1 cellular context compared by ENCODE assay signal in the genomic region with DNA sequence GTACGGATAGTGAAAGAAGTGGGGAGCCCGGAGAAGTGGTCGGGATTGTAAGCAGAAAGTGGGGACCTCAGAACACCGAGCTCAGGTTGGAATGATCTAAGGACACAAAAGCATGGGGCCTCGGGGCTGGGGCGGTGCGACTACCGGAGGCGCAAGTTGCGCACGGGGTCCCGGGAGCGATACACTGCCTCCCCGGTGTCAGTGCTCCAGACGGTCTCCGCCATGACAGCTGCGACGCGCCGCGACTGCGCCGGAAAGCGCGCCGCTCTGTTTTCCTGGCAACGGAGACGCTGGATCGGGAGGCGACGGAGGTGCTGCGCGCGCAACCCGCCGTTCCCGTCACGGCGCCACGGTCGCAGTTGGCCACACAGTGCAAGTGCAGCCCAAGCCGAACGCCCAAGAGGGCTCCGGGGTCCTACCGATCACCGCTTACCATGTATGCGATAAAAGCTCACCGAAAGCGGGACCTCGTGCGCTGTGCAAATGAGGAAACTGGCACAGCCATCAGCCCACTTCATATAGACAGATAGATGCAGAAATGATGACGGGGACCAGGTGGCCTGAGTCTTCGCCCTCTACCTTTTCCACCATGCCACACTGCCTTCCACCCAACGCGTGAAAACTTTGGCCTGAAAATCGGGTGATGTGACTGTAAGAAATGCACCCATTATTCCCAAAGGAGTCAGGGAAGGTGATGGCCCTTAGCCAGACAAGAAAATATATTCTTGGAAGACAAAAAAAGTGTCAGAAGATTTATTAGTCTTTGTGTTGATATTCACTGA.
A peak's percentile ranks its signal among the peaks of the same experiment; 100 is the strongest.
TF ChIP-seq lines count a peak whose summit lies in the region.

A gene (minus strand): TSS at position 249 of the 782 bp plus-strand sequence. CDS start 25 bp downstream, at position 224.

TF ChIP-seq in K562, 482 proteins besides CTCF, POLR2A, EP300 and RAD21 (continued from another document and continues in another):
- TF ChIP-seq MECOM (CRISPR knock-in tag; IDR thresholded peaks at IDR 0.05), result no peak
- no peak for TF ChIP-seq HEY1 (CRISPR knock-in tag; IDR thresholded peaks at IDR 0.05; ENCODE audit: borderline replicate concordance)
- TF ChIP-seq, protein P1, sequence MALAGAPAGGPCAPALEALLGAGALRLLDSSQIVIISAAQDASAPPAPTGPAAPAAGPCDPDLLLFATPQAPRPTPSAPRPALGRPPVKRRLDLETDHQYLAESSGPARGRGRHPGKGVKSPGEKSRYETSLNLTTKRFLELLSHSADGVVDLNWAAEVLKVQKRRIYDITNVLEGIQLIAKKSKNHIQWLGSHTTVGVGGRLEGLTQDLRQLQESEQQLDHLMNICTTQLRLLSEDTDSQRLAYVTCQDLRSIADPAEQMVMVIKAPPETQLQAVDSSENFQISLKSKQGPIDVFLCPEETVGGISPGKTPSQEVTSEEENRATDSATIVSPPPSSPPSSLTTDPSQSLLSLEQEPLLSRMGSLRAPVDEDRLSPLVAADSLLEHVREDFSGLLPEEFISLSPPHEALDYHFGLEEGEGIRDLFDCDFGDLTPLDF (CRISPR knock-in tag; IDR thresholded peaks at IDR 0.05), result no peak; the same call in 1 of the 2 replicates
- no peak for TF ChIP-seq RBM22 (IDR thresholded peaks at IDR 0.05; ENCODE audit: low read depth, low read length, poor library complexity, severe bottlenecking)
- no peak for TF ChIP-seq RFX5 (IDR thresholded peaks at IDR 0.05; ENCODE audit: low read depth, low read length)
- no peak for TF ChIP-seq ZNF174 (CRISPR knock-in tag; IDR thresholded peaks at IDR 0.05)
- TF ChIP-seq KLF16 (IDR thresholded peaks at IDR 0.05), result no peak
- TF ChIP-seq, protein P2, sequence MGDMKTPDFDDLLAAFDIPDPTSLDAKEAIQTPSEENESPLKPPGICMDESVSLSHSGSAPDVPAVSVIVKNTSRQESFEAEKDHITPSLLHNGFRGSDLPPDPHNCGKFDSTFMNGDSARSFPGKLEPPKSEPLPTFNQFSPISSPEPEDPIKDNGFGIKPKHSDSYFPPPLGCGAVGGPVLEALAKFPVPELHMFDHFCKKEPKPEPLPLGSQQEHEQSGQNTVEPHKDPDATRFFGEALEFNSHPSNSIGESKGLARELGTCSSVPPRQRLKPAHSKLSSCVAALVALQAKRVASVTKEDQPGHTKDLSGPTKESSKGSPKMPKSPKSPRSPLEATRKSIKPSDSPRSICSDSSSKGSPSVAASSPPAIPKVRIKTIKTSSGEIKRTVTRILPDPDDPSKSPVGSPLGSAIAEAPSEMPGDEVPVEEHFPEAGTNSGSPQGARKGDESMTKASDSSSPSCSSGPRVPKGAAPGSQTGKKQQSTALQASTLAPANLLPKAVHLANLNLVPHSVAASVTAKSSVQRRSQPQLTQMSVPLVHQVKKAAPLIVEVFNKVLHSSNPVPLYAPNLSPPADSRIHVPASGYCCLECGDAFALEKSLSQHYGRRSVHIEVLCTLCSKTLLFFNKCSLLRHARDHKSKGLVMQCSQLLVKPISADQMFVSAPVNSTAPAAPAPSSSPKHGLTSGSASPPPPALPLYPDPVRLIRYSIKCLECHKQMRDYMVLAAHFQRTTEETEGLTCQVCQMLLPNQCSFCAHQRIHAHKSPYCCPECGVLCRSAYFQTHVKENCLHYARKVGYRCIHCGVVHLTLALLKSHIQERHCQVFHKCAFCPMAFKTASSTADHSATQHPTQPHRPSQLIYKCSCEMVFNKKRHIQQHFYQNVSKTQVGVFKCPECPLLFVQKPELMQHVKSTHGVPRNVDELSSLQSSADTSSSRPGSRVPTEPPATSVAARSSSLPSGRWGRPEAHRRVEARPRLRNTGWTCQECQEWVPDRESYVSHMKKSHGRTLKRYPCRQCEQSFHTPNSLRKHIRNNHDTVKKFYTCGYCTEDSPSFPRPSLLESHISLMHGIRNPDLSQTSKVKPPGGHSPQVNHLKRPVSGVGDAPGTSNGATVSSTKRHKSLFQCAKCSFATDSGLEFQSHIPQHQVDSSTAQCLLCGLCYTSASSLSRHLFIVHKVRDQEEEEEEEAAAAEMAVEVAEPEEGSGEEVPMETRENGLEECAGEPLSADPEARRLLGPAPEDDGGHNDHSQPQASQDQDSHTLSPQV (IDR thresholded peaks at IDR 0.05), result peak; percentile 73
- 0 out of 2 replicates have a peak, but pooled peaks have one; percentile 65 for TF ChIP-seq BACH1 (tag; IDR thresholded peaks at IDR 0.05)
- TF ChIP-seq NFE2L1 (tag; IDR thresholded peaks at IDR 0.05; ENCODE audit: borderline replicate concordance, low read depth), result no peak
- TF ChIP-seq, protein P3, sequence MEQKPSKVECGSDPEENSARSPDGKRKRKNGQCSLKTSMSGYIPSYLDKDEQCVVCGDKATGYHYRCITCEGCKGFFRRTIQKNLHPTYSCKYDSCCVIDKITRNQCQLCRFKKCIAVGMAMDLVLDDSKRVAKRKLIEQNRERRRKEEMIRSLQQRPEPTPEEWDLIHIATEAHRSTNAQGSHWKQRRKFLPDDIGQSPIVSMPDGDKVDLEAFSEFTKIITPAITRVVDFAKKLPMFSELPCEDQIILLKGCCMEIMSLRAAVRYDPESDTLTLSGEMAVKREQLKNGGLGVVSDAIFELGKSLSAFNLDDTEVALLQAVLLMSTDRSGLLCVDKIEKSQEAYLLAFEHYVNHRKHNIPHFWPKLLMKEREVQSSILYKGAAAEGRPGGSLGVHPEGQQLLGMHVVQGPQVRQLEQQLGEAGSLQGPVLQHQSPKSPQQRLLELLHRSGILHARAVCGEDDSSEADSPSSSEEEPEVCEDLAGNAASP (IDR thresholded peaks at IDR 0.05), result no peak
- no peak; a peak in 1 of 4 replicates for TF ChIP-seq FOXA3 (CRISPR knock-in tag; conservative IDR thresholded peaks at IDR 0.05 in 1 of 2, IDR thresholded peaks at IDR 0.05 in 1 of 2)
- TF ChIP-seq NR2C2 (CRISPR knock-in tag; IDR thresholded peaks at IDR 0.05), result no peak
- no peak for TF ChIP-seq NR2C2 (tag; IDR thresholded peaks at IDR 0.05)
- no peak for TF ChIP-seq FOXJ3 (CRISPR knock-in tag; IDR thresholded peaks at IDR 0.05)
- no peak; a peak in 1 of 4 replicates for TF ChIP-seq TEAD1 (CRISPR knock-in tag; IDR thresholded peaks at IDR 0.05)
- TF ChIP-seq SP1 (CRISPR knock-in tag; IDR thresholded peaks at IDR 0.05), result peak; percentile 37; the same call in 1 of the 2 replicates
- peak; percentile 49; the same call in 1 of the 2 replicates for TF ChIP-seq ZBTB17 (CRISPR knock-in tag; IDR thresholded peaks at IDR 0.05)
- TF ChIP-seq MYNN (IDR thresholded peaks at IDR 0.05), result no peak
- TF ChIP-seq MYNN (CRISPR knock-in tag; IDR thresholded peaks at IDR 0.05), result no peak
- TF ChIP-seq, protein P4, sequence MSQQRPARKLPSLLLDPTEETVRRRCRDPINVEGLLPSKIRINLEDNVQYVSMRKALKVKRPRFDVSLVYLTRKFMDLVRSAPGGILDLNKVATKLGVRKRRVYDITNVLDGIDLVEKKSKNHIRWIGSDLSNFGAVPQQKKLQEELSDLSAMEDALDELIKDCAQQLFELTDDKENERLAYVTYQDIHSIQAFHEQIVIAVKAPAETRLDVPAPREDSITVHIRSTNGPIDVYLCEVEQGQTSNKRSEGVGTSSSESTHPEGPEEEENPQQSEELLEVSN (IDR thresholded peaks at IDR 0.05; ENCODE audit: borderline replicate concordance in 1 of 2, extremely low read depth in 1 of 2, insufficient read depth in 1 of 2, insufficient read length in 1 of 2, low read depth in 1 of 2, low read length in 1 of 2, poor library complexity in 1 of 2, severe bottlenecking in 1 of 2), result peak; percentile 66 to 82
- no peak for TF ChIP-seq SMARCC2 (IDR thresholded peaks at IDR 0.05; ENCODE audit: low read depth)
- no peak for TF ChIP-seq ESRRB (CRISPR knock-in tag; IDR thresholded peaks at IDR 0.05; ENCODE audit: borderline replicate concordance)
- TF ChIP-seq ZKSCAN1 (IDR thresholded peaks at IDR 0.05; ENCODE audit: low read depth, low read length), result peak; percentile 31; the same call in 1 of the 2 replicates
- TF ChIP-seq, protein P5, sequence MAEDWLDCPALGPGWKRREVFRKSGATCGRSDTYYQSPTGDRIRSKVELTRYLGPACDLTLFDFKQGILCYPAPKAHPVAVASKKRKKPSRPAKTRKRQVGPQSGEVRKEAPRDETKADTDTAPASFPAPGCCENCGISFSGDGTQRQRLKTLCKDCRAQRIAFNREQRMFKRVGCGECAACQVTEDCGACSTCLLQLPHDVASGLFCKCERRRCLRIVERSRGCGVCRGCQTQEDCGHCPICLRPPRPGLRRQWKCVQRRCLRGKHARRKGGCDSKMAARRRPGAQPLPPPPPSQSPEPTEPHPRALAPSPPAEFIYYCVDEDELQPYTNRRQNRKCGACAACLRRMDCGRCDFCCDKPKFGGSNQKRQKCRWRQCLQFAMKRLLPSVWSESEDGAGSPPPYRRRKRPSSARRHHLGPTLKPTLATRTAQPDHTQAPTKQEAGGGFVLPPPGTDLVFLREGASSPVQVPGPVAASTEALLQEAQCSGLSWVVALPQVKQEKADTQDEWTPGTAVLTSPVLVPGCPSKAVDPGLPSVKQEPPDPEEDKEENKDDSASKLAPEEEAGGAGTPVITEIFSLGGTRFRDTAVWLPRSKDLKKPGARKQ (CRISPR knock-in tag; IDR thresholded peaks at IDR 0.05), result peak; percentile 11; the same call in 1 of the 2 replicates
- TF ChIP-seq ZNF3 (CRISPR knock-in tag; IDR thresholded peaks at IDR 0.05), result no peak
- peak; percentile 56; the same call in 1 of the 2 replicates for TF ChIP-seq ZNF766 (CRISPR knock-in tag; conservative IDR thresholded peaks at IDR 0.05)
- TF ChIP-seq, protein P6, sequence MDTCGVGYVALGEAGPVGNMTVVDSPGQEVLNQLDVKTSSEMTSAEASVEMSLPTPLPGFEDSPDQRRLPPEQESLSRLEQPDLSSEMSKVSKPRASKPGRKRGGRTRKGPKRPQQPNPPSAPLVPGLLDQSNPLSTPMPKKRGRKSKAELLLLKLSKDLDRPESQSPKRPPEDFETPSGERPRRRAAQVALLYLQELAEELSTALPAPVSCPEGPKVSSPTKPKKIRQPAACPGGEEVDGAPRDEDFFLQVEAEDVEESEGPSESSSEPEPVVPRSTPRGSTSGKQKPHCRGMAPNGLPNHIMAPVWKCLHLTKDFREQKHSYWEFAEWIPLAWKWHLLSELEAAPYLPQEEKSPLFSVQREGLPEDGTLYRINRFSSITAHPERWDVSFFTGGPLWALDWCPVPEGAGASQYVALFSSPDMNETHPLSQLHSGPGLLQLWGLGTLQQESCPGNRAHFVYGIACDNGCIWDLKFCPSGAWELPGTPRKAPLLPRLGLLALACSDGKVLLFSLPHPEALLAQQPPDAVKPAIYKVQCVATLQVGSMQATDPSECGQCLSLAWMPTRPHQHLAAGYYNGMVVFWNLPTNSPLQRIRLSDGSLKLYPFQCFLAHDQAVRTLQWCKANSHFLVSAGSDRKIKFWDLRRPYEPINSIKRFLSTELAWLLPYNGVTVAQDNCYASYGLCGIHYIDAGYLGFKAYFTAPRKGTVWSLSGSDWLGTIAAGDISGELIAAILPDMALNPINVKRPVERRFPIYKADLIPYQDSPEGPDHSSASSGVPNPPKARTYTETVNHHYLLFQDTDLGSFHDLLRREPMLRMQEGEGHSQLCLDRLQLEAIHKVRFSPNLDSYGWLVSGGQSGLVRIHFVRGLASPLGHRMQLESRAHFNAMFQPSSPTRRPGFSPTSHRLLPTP (IDR thresholded peaks at IDR 0.05; ENCODE audit: borderline replicate concordance, extremely low read depth, insufficient read length), result no peak
- TF ChIP-seq CTBP1 (IDR thresholded peaks at IDR 0.05; ENCODE audit: borderline replicate concordance), result peak; percentile 74
- TF ChIP-seq, protein P7, sequence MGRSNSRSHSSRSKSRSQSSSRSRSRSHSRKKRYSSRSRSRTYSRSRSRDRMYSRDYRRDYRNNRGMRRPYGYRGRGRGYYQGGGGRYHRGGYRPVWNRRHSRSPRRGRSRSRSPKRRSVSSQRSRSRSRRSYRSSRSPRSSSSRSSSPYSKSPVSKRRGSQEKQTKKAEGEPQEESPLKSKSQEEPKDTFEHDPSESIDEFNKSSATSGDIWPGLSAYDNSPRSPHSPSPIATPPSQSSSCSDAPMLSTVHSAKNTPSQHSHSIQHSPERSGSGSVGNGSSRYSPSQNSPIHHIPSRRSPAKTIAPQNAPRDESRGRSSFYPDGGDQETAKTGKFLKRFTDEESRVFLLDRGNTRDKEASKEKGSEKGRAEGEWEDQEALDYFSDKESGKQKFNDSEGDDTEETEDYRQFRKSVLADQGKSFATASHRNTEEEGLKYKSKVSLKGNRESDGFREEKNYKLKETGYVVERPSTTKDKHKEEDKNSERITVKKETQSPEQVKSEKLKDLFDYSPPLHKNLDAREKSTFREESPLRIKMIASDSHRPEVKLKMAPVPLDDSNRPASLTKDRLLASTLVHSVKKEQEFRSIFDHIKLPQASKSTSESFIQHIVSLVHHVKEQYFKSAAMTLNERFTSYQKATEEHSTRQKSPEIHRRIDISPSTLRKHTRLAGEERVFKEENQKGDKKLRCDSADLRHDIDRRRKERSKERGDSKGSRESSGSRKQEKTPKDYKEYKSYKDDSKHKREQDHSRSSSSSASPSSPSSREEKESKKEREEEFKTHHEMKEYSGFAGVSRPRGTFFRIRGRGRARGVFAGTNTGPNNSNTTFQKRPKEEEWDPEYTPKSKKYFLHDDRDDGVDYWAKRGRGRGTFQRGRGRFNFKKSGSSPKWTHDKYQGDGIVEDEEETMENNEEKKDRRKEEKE (IDR thresholded peaks at IDR 0.05; ENCODE audit: borderline replicate concordance in 1 of 2, control insufficient read depth in 1 of 2, low read depth in 2 of 2, low read length in 1 of 2), result no peak
- TF ChIP-seq ZNF263 (CRISPR knock-in tag; IDR thresholded peaks at IDR 0.05; ENCODE audit: borderline replicate concordance), result 0 out of 2 replicates have a peak, but pooled peaks have one; percentile 6
- TF ChIP-seq KAT2B (IDR thresholded peaks at IDR 0.05; ENCODE audit: low read depth, low read length), result no peak
- no peak for TF ChIP-seq HDGF (IDR thresholded peaks at IDR 0.05)
- TF ChIP-seq, protein P8, sequence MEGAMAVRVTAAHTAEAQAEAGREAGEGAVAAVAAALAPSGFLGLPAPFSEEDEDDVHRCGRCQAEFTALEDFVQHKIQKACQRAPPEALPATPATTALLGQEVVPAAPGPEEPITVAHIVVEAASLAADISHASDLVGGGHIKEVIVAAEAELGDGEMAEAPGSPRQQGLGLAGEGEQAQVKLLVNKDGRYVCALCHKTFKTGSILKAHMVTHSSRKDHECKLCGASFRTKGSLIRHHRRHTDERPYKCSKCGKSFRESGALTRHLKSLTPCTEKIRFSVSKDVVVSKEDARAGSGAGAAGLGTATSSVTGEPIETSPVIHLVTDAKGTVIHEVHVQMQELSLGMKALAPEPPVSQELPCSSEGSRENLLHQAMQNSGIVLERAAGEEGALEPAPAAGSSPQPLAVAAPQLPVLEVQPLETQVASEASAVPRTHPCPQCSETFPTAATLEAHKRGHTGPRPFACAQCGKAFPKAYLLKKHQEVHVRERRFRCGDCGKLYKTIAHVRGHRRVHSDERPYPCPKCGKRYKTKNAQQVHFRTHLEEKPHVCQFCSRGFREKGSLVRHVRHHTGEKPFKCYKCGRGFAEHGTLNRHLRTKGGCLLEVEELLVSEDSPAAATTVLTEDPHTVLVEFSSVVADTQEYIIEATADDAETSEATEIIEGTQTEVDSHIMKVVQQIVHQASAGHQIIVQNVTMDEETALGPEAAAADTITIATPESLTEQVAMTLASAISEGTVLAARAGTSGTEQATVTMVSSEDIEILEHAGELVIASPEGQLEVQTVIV (CRISPR knock-in tag; IDR thresholded peaks at IDR 0.05; ENCODE audit: borderline replicate concordance), result peak; percentile 96
- no peak for TF ChIP-seq STAG1 (CRISPR knock-in tag; IDR thresholded peaks at IDR 0.05; ENCODE audit: borderline replicate concordance)
- TF ChIP-seq MCM5 (IDR thresholded peaks at IDR 0.05; ENCODE audit: low read depth), result no peak
- TF ChIP-seq KLF1 (tag; IDR thresholded peaks at IDR 0.05), result no peak
- TF ChIP-seq ZNF274 (IDR thresholded peaks at IDR 0.05; ENCODE audit: borderline replicate concordance, low read depth, low read length), result no peak
- TF ChIP-seq RBBP5 (IDR thresholded peaks at IDR 0.05; ENCODE audit: borderline replicate concordance, insufficient read depth, low read length, poor library complexity, severe bottlenecking), result peak; percentile 68
